10 cellular contexts compared by ENCODE assay signal in the genomic region with DNA sequence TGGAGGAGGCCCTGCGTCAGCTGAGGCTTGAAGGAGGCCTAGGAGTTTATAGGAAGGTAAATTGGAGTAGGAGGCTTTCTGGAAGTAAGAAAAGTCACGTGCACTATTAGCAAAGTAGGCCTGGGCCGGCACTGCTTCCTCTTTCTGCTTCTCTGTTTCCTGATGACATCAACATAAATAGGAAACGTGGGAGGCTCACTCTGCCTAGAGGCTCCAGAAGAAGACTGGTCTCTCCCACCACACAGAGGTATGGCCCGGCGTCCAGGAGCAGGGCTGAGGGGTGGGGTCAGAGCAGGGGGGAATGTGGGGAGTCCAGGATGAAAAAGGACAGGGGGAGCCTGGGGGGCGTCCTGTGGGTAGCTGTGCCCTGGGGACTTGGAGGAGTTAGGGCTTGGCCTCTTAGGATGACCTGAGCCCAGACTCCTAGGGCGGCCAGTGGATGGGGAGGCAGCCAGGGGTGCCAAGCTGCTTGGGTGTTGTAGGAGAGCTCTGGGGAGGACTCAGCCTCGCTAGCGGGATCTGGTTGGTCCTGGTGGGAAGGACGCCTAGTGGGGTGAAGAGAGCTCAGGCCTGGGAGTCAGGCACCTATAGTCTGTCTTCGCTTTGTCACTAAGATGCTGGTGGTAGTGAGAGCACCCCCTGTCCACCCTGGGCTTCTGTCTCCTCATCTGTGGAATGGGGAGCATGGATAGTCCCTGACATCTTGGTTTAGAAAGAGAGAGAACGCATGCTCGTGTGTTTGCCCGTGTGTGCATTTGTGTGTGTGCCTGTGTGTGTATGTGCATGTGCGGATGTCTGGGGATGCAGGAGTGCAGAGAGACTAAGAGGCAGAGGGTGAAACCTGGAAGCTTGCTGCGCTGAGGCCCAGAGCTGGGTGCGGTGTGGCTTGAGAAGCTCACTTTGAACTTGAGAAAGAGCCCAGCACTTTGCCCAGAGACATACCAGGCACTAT. TPM values are rescaled to one million over a fixed set of nuclear protein-coding genes. Genes with fewer than 3 reads are reported as not detected.
A peak's percentile ranks its signal among the peaks of the same experiment; 100 is the strongest.
DNase-seq lines count a peak whose midpoint lies in the region; ATAC-seq, FAIRE-seq and TF ChIP-seq lines count a peak whose summit lies in the region.
"Had no signal": no experiment of that assay in that cellular context is flagged by ENCODE, and none has a peak within 500 bp of the region (broad histone marks: within the 10 kb centered on the region; RNA-seq: fewer than 3 reads in every experiment).

Gene CSF2RB, plus strand, starts transcription at position 198 of the 952 bp plus-strand sequence. CDS start 8,580 bp downstream, outside the sequence.

- FAIRE-seq in bronchial epithelial cell (lab: Jason Lieb, UNC) = peak; percentile 40
- FAIRE-seq: G401.6 had no signal

- CTCF ChIA-PET in activated naive CD4-positive, alpha-beta T cell treated with anti-CD3 and anti-CD28 coated beads for 36 hours (lab: Charles Lee) = interaction anchor here (0.9 kb wide), 1 partner anchor 64 kb away, joined by 3 read pairs; no protein-coding TSS in a partner anchor

- peaks cover 58% of the 10 kb centered on the region for H3K4me1 Mint-ChIP-seq in CD14-positive monocyte
- no peaks in the 10 kb centered on the region for H3K4me1 Mint-ChIP-seq in activated naive CD4-positive, alpha-beta T cell treated with anti-CD3 and anti-CD28 coated beads for 36 hours (ENCODE audit: low read depth)

- peak within 1 kb of the TSS; percentile 87 to 97 for H3K4me3 Mint-ChIP-seq in CD14-positive monocyte
- no peak within 1 kb of the TSS for H3K4me3 Mint-ChIP-seq in activated naive CD4-positive, alpha-beta T cell treated with anti-CD3 and anti-CD28 coated beads for 36 hours

- intact Hi-C loops in CD14-positive monocyte (cut with micrococcal nuclease) (loop anchor here (5.0 to 10.0 kb wide), 3 partner anchors 41 to 61 kb away; partner anchors contain the start of gene NCF4 (in 1 of the 2)), mucosa of descending colon (cut with DNase I, micrococcal nuclease) (no loop called here)
- intact Hi-C loops in activated naive CD4-positive, alpha-beta T cell treated with anti-CD3 and anti-CD28 coated beads for 36 hours (cut with micrococcal nuclease) = no loop called here

- H3K4me1 ChIP-seq in mucosa of descending colon (ENCODE audit: low read depth) = peaks cover 4% of the 10 kb centered on the region

- peaks cover 0 to 4% (median 0%) of the 10 kb centered on the region in 7 donors for H3K9me3 Mint-ChIP-seq in CD14-positive monocyte
- no peaks in the 10 kb centered on the region for H3K9me3 Mint-ChIP-seq in activated naive CD4-positive, alpha-beta T cell treated with anti-CD3 and anti-CD28 coated beads for 36 hours
- H3K9me3 Mint-ChIP-seq: activated naive CD4-positive, alpha-beta T cell treated with anti-CD3 and anti-CD28 coated beads, Interleukin-2, amount 50 U/mL, for 72 hours had no signal

- H3K4me3 ChIP-seq in bronchial epithelial cell (ENCODE audit: low read depth, low read length) = no peak within 1 kb of the TSS
- no peak within 1 kb of the TSS for H3K4me3 ChIP-seq in mucosa of descending colon

- no peaks in the 10 kb centered on the region for H3K9me3 ChIP-seq in mucosa of descending colon

- ATAC-seq in HG03066 (IDR thresholded peaks at IDR 0.05; ENCODE audit: low read depth, unreplicated experiment) (peak; percentile 56), mucosa of descending colon (peak; percentile 82), HG03095 (IDR thresholded peaks at IDR 0.05; ENCODE audit: unreplicated experiment) (no peak), GM18870 (IDR thresholded peaks at IDR 0.05; ENCODE audit: unreplicated experiment) (no peak)
- ATAC-seq: activated naive CD4-positive, alpha-beta T cell treated with anti-CD3 and anti-CD28 coated beads, Interleukin-2, amount 50 U/mL, for 72 hours had no signal

- no peaks in the 10 kb centered on the region for H3K36me3 ChIP-seq in bronchial epithelial cell (ENCODE audit: control insufficient read depth, insufficient read depth, low read length)
- no peaks in the 10 kb centered on the region for H3K36me3 ChIP-seq in mucosa of descending colon (ENCODE audit: low read depth)

- H3K27me3 Mint-ChIP-seq in CD14-positive monocyte (ENCODE audit: low read depth in 3 of 3) = peaks cover 0 to 5% (median 0%) of the 10 kb centered on the region in 3 donors
- peaks cover 16% of the 10 kb centered on the region for H3K27me3 Mint-ChIP-seq in activated naive CD4-positive, alpha-beta T cell treated with anti-CD3 and anti-CD28 coated beads for 36 hours (ENCODE audit: low read depth)

- H3K27ac Mint-ChIP-seq in CD14-positive monocyte = peak within 1 kb of the TSS; percentile 92 to 99 (median 97)
- H3K27ac Mint-ChIP-seq in activated naive CD4-positive, alpha-beta T cell treated with anti-CD3 and anti-CD28 coated beads for 36 hours = no peak within 1 kb of the TSS
- H3K27ac Mint-ChIP-seq: activated naive CD4-positive, alpha-beta T cell treated with anti-CD3 and anti-CD28 coated beads, Interleukin-2, amount 50 U/mL, for 72 hours had no signal

- peaks cover 15 to 28% of the 10 kb centered on the region in 2 donors for H3K36me3 Mint-ChIP-seq in CD14-positive monocyte
- H3K36me3 Mint-ChIP-seq in activated naive CD4-positive, alpha-beta T cell treated with anti-CD3 and anti-CD28 coated beads for 36 hours (ENCODE audit: low read depth) = no peaks in the 10 kb centered on the region
- H3K36me3 Mint-ChIP-seq: activated naive CD4-positive, alpha-beta T cell treated with anti-CD3 and anti-CD28 coated beads, Interleukin-2, amount 50 U/mL, for 72 hours had no signal

- H3K27me3 ChIP-seq in bronchial epithelial cell (ENCODE audit: control insufficient read depth, insufficient read depth, low read length) = no peaks in the 10 kb centered on the region

- no peak for TF ChIP-seq CTCF in CD14-positive monocyte (IDR thresholded peaks at IDR 0.05)
- no peak for TF ChIP-seq CTCF in bronchial epithelial cell (IDR thresholded peaks at IDR 0.05; ENCODE audit: insufficient read depth, low read length, severe bottlenecking)
- TF ChIP-seq CTCF in mucosa of descending colon (IDR thresholded peaks at IDR 0.05) = no peak

- DNase-seq in CD14-positive monocyte (ENCODE audit: low spot score) = peak; percentile 87
- no peak for DNase-seq in bronchial epithelial cell (ENCODE audit: low read depth)
- DNase-seq in mucosa of descending colon = peak in 2 of 3 donors; percentile 48 to 74
- no peak for DNase-seq in foreskin melanocyte
- no peak for DNase-seq in activated naive CD4-positive, alpha-beta T cell treated with anti-CD3 and anti-CD28 coated beads for 36 hours

RNA-seq across cellular contexts. Expression of gene CSF2RB, which starts in this region (rescaled TPM):
- 10 to 100 TPM; 29.9 to 52.7 TPM for polyA plus RNA-seq in CD14-positive monocyte
- total RNA-seq in bronchial epithelial cell = under 0.01 TPM in 1 of 2 replicates, not detected in the other
- total RNA-seq in mucosa of descending colon = 1 to 10 TPM; 4.1 to 8.1 (median 5.3) TPM
- total RNA-seq in activated naive CD4-positive, alpha-beta T cell treated with anti-CD3 and anti-CD28 coated beads for 36 hours = under 1 TPM in 1 of 2 experiments, not detected in 1; 0.14 TPM

Comparison
In these comparisons a context has a peak if more than half of its experiments do, and no peak if none do; other contexts are left out.
1. DNase-seq: peak in CD14-positive monocyte (single experiment) and mucosa of descending colon (2 of 3); none in bronchial epithelial cell (single experiment), foreskin melanocyte (single experiment) and activated naive CD4-positive, alpha-beta T cell treated with anti-CD3 and anti-CD28 coated beads for 36 hours (single experiment).
2. ATAC-seq: peak in HG03066 (single experiment) and mucosa of descending colon (single experiment); none in HG03095 (single experiment) and GM18870 (single experiment).
3. intact Hi-C loops: an anchor here in CD14-positive monocyte (5.0 to 10.0 kb wide); none called in mucosa of descending colon and activated naive CD4-positive, alpha-beta T cell treated with anti-CD3 and anti-CD28 coated beads for 36 hours.